2 cellular contexts compared by ENCODE assay signal in the genomic region with DNA sequence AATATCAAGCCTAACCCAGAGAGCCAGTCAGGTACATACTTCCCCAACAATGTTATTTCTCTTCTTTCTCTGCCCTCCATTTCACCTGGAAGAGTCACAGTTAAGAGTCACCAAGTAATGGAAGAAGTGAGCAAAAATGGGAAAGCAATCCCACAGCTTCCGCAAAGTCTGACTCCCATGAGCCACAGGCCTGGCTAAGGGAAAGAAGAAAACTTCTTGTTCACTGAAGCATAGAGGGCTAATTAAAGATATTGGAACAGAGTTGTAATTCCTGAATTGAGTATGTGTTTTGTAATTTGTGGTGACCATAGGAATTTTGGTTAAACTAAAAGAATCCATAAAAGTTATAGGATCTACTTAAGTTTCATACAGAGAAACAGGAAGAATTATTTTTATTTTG.
TF ChIP-seq lines count a peak whose summit lies in the region.

No MANE protein-coding gene starts in this region.

TF ChIP-seq in GM23338, 12 proteins besides CTCF, POLR2A, EP300 and RAD21 (continues in another document):
- no peak for TF ChIP-seq ZNF331 (CRISPR knock-in tag; IDR thresholded peaks at IDR 0.05; ENCODE audit: low read depth)
- no peak for TF ChIP-seq JUNB (IDR thresholded peaks at IDR 0.05; ENCODE audit: unreplicated experiment)
- TF ChIP-seq, protein P1, sequence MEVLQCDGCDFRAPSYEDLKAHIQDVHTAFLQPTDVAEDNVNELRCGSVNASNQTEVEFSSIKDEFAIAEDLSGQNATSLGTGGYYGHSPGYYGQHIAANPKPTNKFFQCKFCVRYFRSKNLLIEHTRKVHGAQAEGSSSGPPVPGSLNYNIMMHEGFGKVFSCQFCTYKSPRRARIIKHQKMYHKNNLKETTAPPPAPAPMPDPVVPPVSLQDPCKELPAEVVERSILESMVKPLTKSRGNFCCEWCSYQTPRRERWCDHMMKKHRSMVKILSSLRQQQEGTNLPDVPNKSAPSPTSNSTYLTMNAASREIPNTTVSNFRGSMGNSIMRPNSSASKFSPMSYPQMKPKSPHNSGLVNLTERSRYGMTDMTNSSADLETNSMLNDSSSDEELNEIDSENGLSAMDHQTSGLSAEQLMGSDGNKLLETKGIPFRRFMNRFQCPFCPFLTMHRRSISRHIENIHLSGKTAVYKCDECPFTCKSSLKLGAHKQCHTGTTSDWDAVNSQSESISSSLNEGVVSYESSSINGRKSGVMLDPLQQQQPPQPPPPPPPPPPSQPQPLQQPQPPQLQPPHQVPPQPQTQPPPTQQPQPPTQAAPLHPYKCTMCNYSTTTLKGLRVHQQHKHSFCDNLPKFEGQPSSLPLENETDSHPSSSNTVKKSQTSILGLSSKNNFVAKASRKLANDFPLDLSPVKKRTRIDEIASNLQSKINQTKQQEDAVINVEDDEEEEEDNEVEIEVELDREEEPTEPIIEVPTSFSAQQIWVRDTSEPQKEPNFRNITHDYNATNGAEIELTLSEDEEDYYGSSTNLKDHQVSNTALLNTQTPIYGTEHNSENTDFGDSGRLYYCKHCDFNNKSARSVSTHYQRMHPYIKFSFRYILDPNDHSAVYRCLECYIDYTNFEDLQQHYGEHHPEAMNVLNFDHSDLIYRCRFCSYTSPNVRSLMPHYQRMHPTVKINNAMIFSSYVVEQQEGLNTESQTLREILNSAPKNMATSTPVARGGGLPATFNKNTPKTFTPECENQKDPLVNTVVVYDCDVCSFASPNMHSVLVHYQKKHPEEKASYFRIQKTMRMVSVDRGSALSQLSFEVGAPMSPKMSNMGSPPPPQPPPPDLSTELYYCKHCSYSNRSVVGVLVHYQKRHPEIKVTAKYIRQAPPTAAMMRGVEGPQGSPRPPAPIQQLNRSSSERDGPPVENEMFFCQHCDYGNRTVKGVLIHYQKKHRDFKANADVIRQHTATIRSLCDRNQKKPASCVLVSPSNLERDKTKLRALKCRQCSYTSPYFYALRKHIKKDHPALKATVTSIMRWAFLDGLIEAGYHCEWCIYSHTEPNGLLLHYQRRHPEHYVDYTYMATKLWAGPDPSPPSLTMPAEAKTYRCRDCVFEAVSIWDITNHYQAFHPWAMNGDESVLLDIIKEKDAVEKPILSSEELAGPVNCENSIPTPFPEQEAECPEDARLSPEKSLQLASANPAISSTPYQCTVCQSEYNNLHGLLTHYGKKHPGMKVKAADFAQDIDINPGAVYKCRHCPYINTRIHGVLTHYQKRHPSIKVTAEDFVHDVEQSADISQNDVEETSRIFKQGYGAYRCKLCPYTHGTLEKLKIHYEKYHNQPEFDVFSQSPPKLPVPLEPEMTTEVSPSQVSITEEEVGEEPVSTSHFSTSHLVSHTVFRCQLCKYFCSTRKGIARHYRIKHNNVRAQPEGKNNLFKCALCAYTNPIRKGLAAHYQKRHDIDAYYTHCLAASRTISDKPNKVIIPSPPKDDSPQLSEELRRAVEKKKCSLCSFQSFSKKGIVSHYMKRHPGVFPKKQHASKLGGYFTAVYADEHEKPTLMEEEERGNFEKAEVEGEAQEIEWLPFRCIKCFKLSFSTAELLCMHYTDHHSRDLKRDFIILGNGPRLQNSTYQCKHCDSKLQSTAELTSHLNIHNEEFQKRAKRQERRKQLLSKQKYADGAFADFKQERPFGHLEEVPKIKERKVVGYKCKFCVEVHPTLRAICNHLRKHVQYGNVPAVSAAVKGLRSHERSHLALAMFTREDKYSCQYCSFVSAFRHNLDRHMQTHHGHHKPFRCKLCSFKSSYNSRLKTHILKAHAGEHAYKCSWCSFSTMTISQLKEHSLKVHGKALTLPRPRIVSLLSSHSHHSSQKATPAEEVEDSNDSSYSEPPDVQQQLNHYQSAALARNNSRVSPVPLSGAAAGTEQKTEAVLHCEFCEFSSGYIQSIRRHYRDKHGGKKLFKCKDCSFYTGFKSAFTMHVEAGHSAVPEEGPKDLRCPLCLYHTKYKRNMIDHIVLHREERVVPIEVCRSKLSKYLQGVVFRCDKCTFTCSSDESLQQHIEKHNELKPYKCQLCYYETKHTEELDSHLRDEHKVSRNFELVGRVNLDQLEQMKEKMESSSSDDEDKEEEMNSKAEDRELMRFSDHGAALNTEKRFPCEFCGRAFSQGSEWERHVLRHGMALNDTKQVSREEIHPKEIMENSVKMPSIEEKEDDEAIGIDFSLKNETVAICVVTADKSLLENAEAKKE (CRISPR knock-in tag; IDR thresholded peaks at IDR 0.05): no peak
- TF ChIP-seq, protein P2, sequence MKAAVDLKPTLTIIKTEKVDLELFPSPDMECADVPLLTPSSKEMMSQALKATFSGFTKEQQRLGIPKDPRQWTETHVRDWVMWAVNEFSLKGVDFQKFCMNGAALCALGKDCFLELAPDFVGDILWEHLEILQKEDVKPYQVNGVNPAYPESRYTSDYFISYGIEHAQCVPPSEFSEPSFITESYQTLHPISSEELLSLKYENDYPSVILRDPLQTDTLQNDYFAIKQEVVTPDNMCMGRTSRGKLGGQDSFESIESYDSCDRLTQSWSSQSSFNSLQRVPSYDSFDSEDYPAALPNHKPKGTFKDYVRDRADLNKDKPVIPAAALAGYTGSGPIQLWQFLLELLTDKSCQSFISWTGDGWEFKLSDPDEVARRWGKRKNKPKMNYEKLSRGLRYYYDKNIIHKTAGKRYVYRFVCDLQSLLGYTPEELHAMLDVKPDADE (IDR thresholded peaks at IDR 0.05): no peak
- no peak for TF ChIP-seq REST (IDR thresholded peaks at IDR 0.05; ENCODE audit: unreplicated experiment)
- TF ChIP-seq EZH2phosphoT487 (IDR thresholded peaks at IDR 0.05; ENCODE audit: unreplicated experiment): no peak
- no peak for TF ChIP-seq CREB1 (CRISPR knock-in tag; IDR thresholded peaks at IDR 0.05; ENCODE audit: low read depth)
- no peak for TF ChIP-seq ZNF114 (CRISPR knock-in tag; IDR thresholded peaks at IDR 0.05)
- TF ChIP-seq EZH2 (IDR thresholded peaks at IDR 0.05; ENCODE audit: low read depth, unreplicated experiment): no peak
- TF ChIP-seq POLR2AphosphoS5 (IDR thresholded peaks at IDR 0.05; ENCODE audit: low read depth): no peak

TF ChIP-seq in H1, 55 proteins besides CTCF, POLR2A, EP300 and RAD21:
- no peak for TF ChIP-seq TEAD4 (IDR thresholded peaks at IDR 0.05; ENCODE audit: low read depth, low read length)
